ENCODE assay signal across 10 cellular contexts in genomic region chr17:19046782-19047375, GRCh38. TPM values are rescaled to one million over a fixed set of nuclear protein-coding genes. Genes with fewer than 3 reads are reported as not detected.
DNase-seq lines count a peak whose midpoint lies in the region; ATAC-seq and TF ChIP-seq lines count a peak whose summit lies in the region.
"Not testable (repeated sequence)": the region's sequence is repeated elsewhere in the genome, so short reads cannot be mapped to it uniquely, and the experiment has no call there.
"Had no signal": no experiment of that assay in that cellular context is flagged by ENCODE, and none has a peak within 500 bp of the region (broad histone marks: within the 10 kb centered on the region; RNA-seq: fewer than 3 reads in every experiment).

Gene GRAP (minus strand): TSS chr17:19046957. CDS start chr17:19046926, 31 bp downstream.

- not testable (repeated sequence) for H3K27ac Mint-ChIP-seq in CD8-positive, alpha-beta memory T cell; activated T-helper 1 cell treated with anti-CD3 and anti-CD28 coated beads, Interleukin-12 subunit alpha, Interleukin-12 subunit beta, Interleukin-2, Interleukin-4 antibody, amounts not matched to agents 30 ng/mL and 10 ng/mL and 1 ng/mL, durations not matched to agents 14 hours and 24 hours and 36 hours

- H3K9me3 Mint-ChIP-seq in CD8-positive, alpha-beta memory T cell; activated T-helper 1 cell treated with anti-CD3 and anti-CD28 coated beads, Interleukin-12 subunit alpha, Interleukin-12 subunit beta, Interleukin-2, Interleukin-4 antibody, amounts not matched to agents 30 ng/mL and 10 ng/mL and 1 ng/mL, durations not matched to agents 14 hours and 24 hours and 36 hours: not testable (repeated sequence)

- not testable (repeated sequence) for DNase-seq in CD8-positive, alpha-beta memory T cell; activated T-helper 1 cell treated with anti-CD3 and anti-CD28 coated beads, Interleukin-12 subunit alpha, Interleukin-12 subunit beta, Interleukin-2, Interleukin-4 antibody, amounts not matched to agents 30 ng/mL and 10 ng/mL and 1 ng/mL, durations not matched to agents 14 hours and 24 hours and 36 hours (ENCODE audit: low spot score); dermis microvascular lymphatic vessel endothelial cell (ENCODE audit: low read depth in 2 of 2); right cardiac atrium; mucosa of descending colon; stimulated activated naive CD8-positive, alpha-beta T cell treated with anti-CD3 and anti-CD28 coated beads, Interleukin-15, Interleukin-2, amounts not matched to agents 100 U/mL and 50 U/mL, for 24 hours

- POLR2A ChIA-PET in CD8-positive, alpha-beta memory T cell (lab: Charles Lee), result not testable (repeated sequence)

- WGBS in right cardiac atrium, result no CpG with 5 or more reads among the region's 12 CpGs

- intact Hi-C loops in T-helper 2 cell treated with Interferon-gamma antibody and Interleukin-4, amounts not matched to agents 100 ng/mL and 5 ng/mL, for 36 hours (cut with micrococcal nuclease); activated T-helper 1 cell treated with anti-CD3 and anti-CD28 coated beads, Interleukin-12 subunit alpha, Interleukin-12 subunit beta, Interleukin-2, Interleukin-4 antibody, amounts not matched to agents 30 ng/mL and 10 ng/mL and 1 ng/mL, durations not matched to agents 14 hours and 24 hours and 36 hours (cut with micrococcal nuclease); right cardiac atrium (cut with DNase I); mucosa of descending colon (cut with DNase I, micrococcal nuclease): not testable (repeated sequence)

- H3K27me3 ChIP-seq in CD8-positive, alpha-beta memory T cell (ENCODE audit: insufficient read depth, low read length, poor library complexity, severe bottlenecking); right cardiac atrium (ENCODE audit: control insufficient read depth, insufficient read depth): not testable (repeated sequence)

- not testable (repeated sequence) for H3K4me1 Mint-ChIP-seq in CD8-positive, alpha-beta memory T cell; activated T-helper 1 cell treated with anti-CD3 and anti-CD28 coated beads, Interleukin-12 subunit alpha, Interleukin-12 subunit beta, Interleukin-2, Interleukin-4 antibody, amounts not matched to agents 30 ng/mL and 10 ng/mL and 1 ng/mL, durations not matched to agents 14 hours and 24 hours and 36 hours (ENCODE audit: low read depth)

- CTCF ChIA-PET in CD8-positive, alpha-beta memory T cell (lab: Charles Lee), result not testable (repeated sequence)

- not testable (repeated sequence) for H3K9me3 ChIP-seq in CD8-positive, alpha-beta memory T cell (ENCODE audit: low read length); right cardiac atrium (ENCODE audit: control insufficient read depth, low read length); mucosa of descending colon

- H3K27me3 Mint-ChIP-seq in CD8-positive, alpha-beta memory T cell; activated T-helper 1 cell treated with anti-CD3 and anti-CD28 coated beads, Interleukin-12 subunit alpha, Interleukin-12 subunit beta, Interleukin-2, Interleukin-4 antibody, amounts not matched to agents 30 ng/mL and 10 ng/mL and 1 ng/mL, durations not matched to agents 14 hours and 24 hours and 36 hours (ENCODE audit: insufficient read depth): not testable (repeated sequence)

- H3K27ac ChIP-seq in CD8-positive, alpha-beta memory T cell (ENCODE audit: low read depth, low read length); right cardiac atrium (ENCODE audit: low read length): not testable (repeated sequence)

- ATAC-seq in HG02885 (IDR thresholded peaks at IDR 0.05; ENCODE audit: poor library complexity, unreplicated experiment), result peak; percentile 35
- ATAC-seq in right cardiac atrium, result peak; percentile 26 to 66
- peak; percentile 60 for ATAC-seq in mucosa of descending colon
- ATAC-seq in stimulated activated naive CD8-positive, alpha-beta T cell treated with anti-CD3 and anti-CD28 coated beads, Interleukin-15, Interleukin-2, amounts not matched to agents 100 U/mL and 50 U/mL, for 24 hours, result peak; percentile 47

- H3K36me3 ChIP-seq in CD8-positive, alpha-beta memory T cell (ENCODE audit: insufficient read depth, low read length); mucosa of descending colon (ENCODE audit: low read depth): not testable (repeated sequence)

- not testable (repeated sequence) for H3K4me1 ChIP-seq in CD8-positive, alpha-beta memory T cell (ENCODE audit: insufficient read depth, low read length); right cardiac atrium (ENCODE audit: control insufficient read depth, insufficient read depth, low read length); mucosa of descending colon (ENCODE audit: low read depth)

- not testable (repeated sequence) for H3K4me3 Mint-ChIP-seq in CD8-positive, alpha-beta memory T cell; activated T-helper 1 cell treated with anti-CD3 and anti-CD28 coated beads, Interleukin-12 subunit alpha, Interleukin-12 subunit beta, Interleukin-2, Interleukin-4 antibody, amounts not matched to agents 30 ng/mL and 10 ng/mL and 1 ng/mL, durations not matched to agents 14 hours and 24 hours and 36 hours

- TF ChIP-seq CTCF in mucosa of descending colon (IDR thresholded peaks at IDR 0.05), result not testable (repeated sequence)

- not testable (repeated sequence) for H3K36me3 Mint-ChIP-seq in CD8-positive, alpha-beta memory T cell; activated T-helper 1 cell treated with anti-CD3 and anti-CD28 coated beads, Interleukin-12 subunit alpha, Interleukin-12 subunit beta, Interleukin-2, Interleukin-4 antibody, amounts not matched to agents 30 ng/mL and 10 ng/mL and 1 ng/mL, durations not matched to agents 14 hours and 24 hours and 36 hours (ENCODE audit: low read depth)

- H3K4me3 ChIP-seq in CD8-positive, alpha-beta memory T cell (ENCODE audit: low read length); right cardiac atrium (ENCODE audit: low read length); mucosa of descending colon: not testable (repeated sequence)

RNA-seq across cellular contexts. Expression of gene GRAP, which starts in this region (rescaled TPM):
- 10 to 100 TPM in 1 of 2 experiments, 1 to 10 TPM in 1; 7.9 to 10.1 TPM for total RNA-seq in CD8-positive, alpha-beta memory T cell
- polyA plus RNA-seq in CD8-positive, alpha-beta memory T cell, result 36.2 TPM
- 24.5 and 24.7 TPM in 2 replicates for total RNA-seq in T-helper 2 cell treated with Interferon-gamma antibody and Interleukin-4, amounts not matched to agents 100 ng/mL and 5 ng/mL, for 36 hours
- total RNA-seq in activated T-helper 1 cell treated with anti-CD3 and anti-CD28 coated beads, Interleukin-12 subunit alpha, Interleukin-12 subunit beta, Interleukin-2, Interleukin-4 antibody, amounts not matched to agents 30 ng/mL and 10 ng/mL and 1 ng/mL, durations not matched to agents 14 hours and 24 hours and 36 hours, result 10.2 and 13.3 TPM in 2 replicates
- total RNA-seq in dermis microvascular lymphatic vessel endothelial cell, result 152 and 398 TPM in 2 replicates
- total RNA-seq in right cardiac atrium, result 1 to 10 TPM; 2.8 to 4.1 (median 3.6) TPM
- 2.3 TPM for polyA plus RNA-seq in right cardiac atrium
- total RNA-seq in mucosa of descending colon, result 1 to 10 TPM; 1.2 to 2.5 (median 1.8) TPM
- total RNA-seq: fibroblast of villous mesenchyme, osteoblast had no signal

Comparison
In these comparisons a context has a peak if more than half of its experiments do, and no peak if none do; other contexts are left out.
1. RNA of gene GRAP (polyA plus RNA-seq): 36.2 TPM in CD8-positive, alpha-beta memory T cell (single experiment); 2.3 TPM in right cardiac atrium (single experiment); every median in the first group is over 10 times any median in the second.
2. Peak in every context shown above with its lines, with median percentiles within 50 percentile points of each other: ATAC-seq.